1 cellular context compared by ENCODE assay signal in the genomic region with DNA sequence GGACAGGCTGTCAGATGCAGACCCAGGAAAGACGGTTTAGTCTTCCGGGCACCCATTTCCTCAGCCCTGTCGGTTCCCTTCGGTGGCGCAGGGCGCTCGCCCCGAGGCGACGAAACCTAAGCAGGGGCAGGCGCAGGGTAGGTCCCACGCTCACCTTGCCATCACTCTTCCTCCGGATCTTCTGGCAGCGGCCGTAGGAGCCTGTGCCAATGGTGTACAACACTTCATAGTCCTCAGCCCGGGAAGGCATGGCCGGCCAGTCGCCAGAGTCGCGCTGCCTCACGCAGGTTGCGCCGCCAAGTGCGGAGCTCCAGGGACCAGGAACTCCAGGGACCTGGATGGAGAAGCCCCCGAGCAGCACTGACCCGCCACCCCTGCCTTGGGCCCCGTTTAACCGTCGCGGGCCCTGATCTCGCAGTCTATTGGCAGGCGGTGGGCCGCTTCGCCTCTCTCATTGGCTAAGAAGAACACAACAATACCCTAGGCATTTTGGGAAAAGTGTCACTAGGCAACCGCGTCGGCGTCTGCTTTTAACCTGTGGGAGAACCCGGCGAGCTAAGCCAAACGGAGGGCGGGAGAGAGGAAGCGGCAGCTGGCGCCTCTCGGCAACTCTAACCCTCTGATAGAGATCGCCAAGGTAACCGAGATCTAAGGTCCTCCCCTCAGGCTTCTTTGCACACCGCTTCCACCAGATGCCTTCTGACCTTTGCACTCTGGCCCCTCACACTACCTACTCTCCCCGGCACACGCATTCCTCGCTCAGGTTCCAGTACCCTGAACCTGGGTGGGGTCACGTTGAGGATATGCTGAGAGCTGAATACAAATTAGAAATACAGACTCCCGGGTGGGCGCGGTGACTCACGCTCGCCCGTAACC.
A peak's percentile ranks its signal among the peaks of the same experiment; 100 is the strongest.
TF ChIP-seq lines count a peak whose summit lies in the region.

TSS of gene NEK2 (minus strand) at position 392 of the 876 bp plus-strand sequence. CDS start at position 250, 142 bp downstream.

TF ChIP-seq in K562, 482 proteins besides CTCF, POLR2A, EP300 and RAD21 (continued from another document and continues in another):
- no peak for TF ChIP-seq ZBTB33 (CRISPR knock-in tag; IDR thresholded peaks at IDR 0.05)
- TF ChIP-seq POLR2H (tag; IDR thresholded peaks at IDR 0.05; ENCODE audit: low read depth), result peak; percentile 54; the same call in 1 of the 2 replicates
- no peak for TF ChIP-seq CHCHD3 (CRISPR knock-in tag; IDR thresholded peaks at IDR 0.05)
- TF ChIP-seq TOE1 (IDR thresholded peaks at IDR 0.05; ENCODE audit: borderline replicate concordance), result peak; percentile 24; the same call in 1 of the 2 replicates
- TF ChIP-seq TOE1 (CRISPR knock-in tag; IDR thresholded peaks at IDR 0.05; ENCODE audit: borderline replicate concordance, low read depth), result 0 out of 2 replicates have a peak, but pooled peaks have one; percentile 42
- TF ChIP-seq BMI1 (IDR thresholded peaks at IDR 0.05; ENCODE audit: low read length), result peak; percentile 81
- TF ChIP-seq ZNF695 (CRISPR knock-in tag; IDR thresholded peaks at IDR 0.05), result no peak
- no peak for TF ChIP-seq DDX20 (tag; IDR thresholded peaks at IDR 0.05; ENCODE audit: low read depth)
- no peak for TF ChIP-seq ZNF347 (CRISPR knock-in tag; IDR thresholded peaks at IDR 0.05; ENCODE audit: low read depth)
- no peak for TF ChIP-seq ZBTB26 (CRISPR knock-in tag; IDR thresholded peaks at IDR 0.05)
- peak; percentile 76 for TF ChIP-seq TBP (optimal IDR thresholded peaks at IDR 0.05; ENCODE audit: low read depth, low read length)
- TF ChIP-seq SFPQ (IDR thresholded peaks at IDR 0.05; ENCODE audit: low read depth, low read length), result no peak
- no peak; a peak in 1 of 4 replicates for TF ChIP-seq SRF (CRISPR knock-in tag; IDR thresholded peaks at IDR 0.05)
- TF ChIP-seq POLR2B (IDR thresholded peaks at IDR 0.05; ENCODE audit: low read depth, partially characterized antibody), result peak; percentile 81
- TF ChIP-seq ZNF239 (CRISPR knock-in tag; IDR thresholded peaks at IDR 0.05), result no peak
- TF ChIP-seq TAL1 (IDR thresholded peaks at IDR 0.05), result peak; percentile 37; the same call in 1 of the 2 replicates
- peak; percentile 71; the same call in 1 of the 2 replicates for TF ChIP-seq MTF1 (CRISPR knock-in tag; IDR thresholded peaks at IDR 0.05; ENCODE audit: borderline replicate concordance)
- peak; percentile 61 for TF ChIP-seq SOX6 (IDR thresholded peaks at IDR 0.05)
- TF ChIP-seq KDM2B (CRISPR knock-in tag; IDR thresholded peaks at IDR 0.05), result 0 out of 2 replicates have a peak, but pooled peaks have one; percentile 44
- TF ChIP-seq ZBTB11 (CRISPR knock-in tag; IDR thresholded peaks at IDR 0.05), result peak in 1 of 3 experiments; percentile 57; a peak in 1 of 6 replicates
- TF ChIP-seq, protein P1, sequence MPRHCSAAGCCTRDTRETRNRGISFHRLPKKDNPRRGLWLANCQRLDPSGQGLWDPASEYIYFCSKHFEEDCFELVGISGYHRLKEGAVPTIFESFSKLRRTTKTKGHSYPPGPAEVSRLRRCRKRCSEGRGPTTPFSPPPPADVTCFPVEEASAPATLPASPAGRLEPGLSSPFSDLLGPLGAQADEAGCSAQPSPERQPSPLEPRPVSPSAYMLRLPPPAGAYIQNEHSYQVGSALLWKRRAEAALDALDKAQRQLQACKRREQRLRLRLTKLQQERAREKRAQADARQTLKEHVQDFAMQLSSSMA (CRISPR knock-in tag; IDR thresholded peaks at IDR 0.05), result no peak
- TF ChIP-seq ARNT (IDR thresholded peaks at IDR 0.05), result peak; percentile 55 to 77; a peak in 2 of 4 replicates
- TF ChIP-seq, protein P2, sequence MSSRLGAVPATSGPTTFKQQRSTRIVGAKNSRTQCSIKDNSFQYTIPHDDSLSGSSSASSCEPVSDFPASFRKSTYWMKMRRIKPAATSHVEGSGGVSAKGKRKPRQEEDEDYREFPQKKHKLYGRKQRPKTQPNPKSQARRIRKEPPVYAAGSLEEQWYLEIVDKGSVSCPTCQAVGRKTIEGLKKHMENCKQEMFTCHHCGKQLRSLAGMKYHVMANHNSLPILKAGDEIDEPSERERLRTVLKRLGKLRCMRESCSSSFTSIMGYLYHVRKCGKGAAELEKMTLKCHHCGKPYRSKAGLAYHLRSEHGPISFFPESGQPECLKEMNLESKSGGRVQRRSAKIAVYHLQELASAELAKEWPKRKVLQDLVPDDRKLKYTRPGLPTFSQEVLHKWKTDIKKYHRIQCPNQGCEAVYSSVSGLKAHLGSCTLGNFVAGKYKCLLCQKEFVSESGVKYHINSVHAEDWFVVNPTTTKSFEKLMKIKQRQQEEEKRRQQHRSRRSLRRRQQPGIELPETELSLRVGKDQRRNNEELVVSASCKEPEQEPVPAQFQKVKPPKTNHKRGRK (tag; IDR thresholded peaks at IDR 0.05), result no peak
- no peak for TF ChIP-seq GTF2F1 (IDR thresholded peaks at IDR 0.05; ENCODE audit: low read depth, low read length)
- TF ChIP-seq, protein P3, sequence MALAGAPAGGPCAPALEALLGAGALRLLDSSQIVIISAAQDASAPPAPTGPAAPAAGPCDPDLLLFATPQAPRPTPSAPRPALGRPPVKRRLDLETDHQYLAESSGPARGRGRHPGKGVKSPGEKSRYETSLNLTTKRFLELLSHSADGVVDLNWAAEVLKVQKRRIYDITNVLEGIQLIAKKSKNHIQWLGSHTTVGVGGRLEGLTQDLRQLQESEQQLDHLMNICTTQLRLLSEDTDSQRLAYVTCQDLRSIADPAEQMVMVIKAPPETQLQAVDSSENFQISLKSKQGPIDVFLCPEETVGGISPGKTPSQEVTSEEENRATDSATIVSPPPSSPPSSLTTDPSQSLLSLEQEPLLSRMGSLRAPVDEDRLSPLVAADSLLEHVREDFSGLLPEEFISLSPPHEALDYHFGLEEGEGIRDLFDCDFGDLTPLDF (CRISPR knock-in tag; IDR thresholded peaks at IDR 0.05), result no peak; the same call in 1 of the 2 replicates
- no peak for TF ChIP-seq ZNF217 (CRISPR knock-in tag; IDR thresholded peaks at IDR 0.05)
- TF ChIP-seq, protein P4, sequence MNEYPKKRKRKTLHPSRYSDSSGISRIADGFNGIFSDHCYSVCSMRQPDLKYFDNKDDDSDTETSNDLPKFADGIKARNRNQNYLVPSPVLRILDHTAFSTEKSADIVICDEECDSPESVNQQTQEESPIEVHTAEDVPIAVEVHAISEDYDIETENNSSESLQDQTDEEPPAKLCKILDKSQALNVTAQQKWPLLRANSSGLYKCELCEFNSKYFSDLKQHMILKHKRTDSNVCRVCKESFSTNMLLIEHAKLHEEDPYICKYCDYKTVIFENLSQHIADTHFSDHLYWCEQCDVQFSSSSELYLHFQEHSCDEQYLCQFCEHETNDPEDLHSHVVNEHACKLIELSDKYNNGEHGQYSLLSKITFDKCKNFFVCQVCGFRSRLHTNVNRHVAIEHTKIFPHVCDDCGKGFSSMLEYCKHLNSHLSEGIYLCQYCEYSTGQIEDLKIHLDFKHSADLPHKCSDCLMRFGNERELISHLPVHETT (CRISPR knock-in tag; conservative IDR thresholded peaks at IDR 0.05 in 1 of 2, IDR thresholded peaks at IDR 0.05 in 1 of 2), result peak in 1 of 2 experiments; percentile 73; a peak in 2 of 4 replicates
- TF ChIP-seq SMAD1 (IDR thresholded peaks at IDR 0.05; ENCODE audit: low read depth, low read length, partially characterized antibody), result no peak
- no peak for TF ChIP-seq DMBX1 (CRISPR knock-in tag; IDR thresholded peaks at IDR 0.05; ENCODE audit: borderline replicate concordance)
- no peak for TF ChIP-seq THRA (IDR thresholded peaks at IDR 0.05)
- no peak for TF ChIP-seq HDAC8 (tag; IDR thresholded peaks at IDR 0.05)
- TF ChIP-seq HCFC1 (IDR thresholded peaks at IDR 0.05; ENCODE audit: low read depth, low read length), result peak; percentile 80
- no peak for TF ChIP-seq GTF3C2 (IDR thresholded peaks at IDR 0.05; ENCODE audit: borderline replicate concordance, extremely low read depth, insufficient read length)
- peak; percentile 67 for TF ChIP-seq FOXJ2 (tag; IDR thresholded peaks at IDR 0.05)
